Comparison of ENCODE assay signal across 8 cellular contexts in genomic region chr20:34709044-34709835, GRCh38. TPM values are rescaled to one million over a fixed set of nuclear protein-coding genes. Genes with fewer than 3 reads are reported as not detected.
DNase-seq lines count a peak whose midpoint lies in the region; ATAC-seq, FAIRE-seq and TF ChIP-seq lines count a peak whose summit lies in the region.

No MANE protein-coding gene starts in this region.

- TF ChIP-seq POLR2A in thyroid gland (IDR thresholded peaks at IDR 0.05): peak in 1 of 2 donors; percentile 50

- ATAC-seq in GM21529 (IDR thresholded peaks at IDR 0.05; ENCODE audit: unreplicated experiment) (peak; percentile 43), pancreas (peak; percentile 78 to 86 (median 82))

- WGBS in pancreas, 2 donors: 1 to 2% methylated on average over 44 to 64 of the region's 64 CpGs
- 1 to 3% methylated on average over 12 to 39 of the region's 64 CpGs for WGBS in thyroid gland, 2 donors

- H3K4me1 ChIP-seq in pancreas (peaks cover 0 to 11% (median 0%) of the 10 kb centered on the region in 3 donors), thyroid gland (peaks cover 27 to 50% of the 10 kb centered on the region in 2 donors)

- intact Hi-C loops in head of caudate nucleus (cut with DNase I) (loop anchor here (5.0 kb wide), 1 partner anchor 127 kb away; no protein-coding TSS in a partner anchor), pancreas (cut with DNase I) (loop anchor here in 1 of 3 donors (10.0 kb wide), 1 partner anchor 164 kb away; no protein-coding TSS in a partner anchor), thyroid gland (cut with DNase I) (loop anchor here (5.0 kb wide), 1 partner anchor 147 kb away; no protein-coding TSS in a partner anchor)

- no peak for FAIRE-seq in pancreas (lab: Jason Lieb, UNC)

- H3K9me3 ChIP-seq in SK-N-MC (ENCODE audit: low read depth, low read length) (no peaks in the 10 kb centered on the region), pancreas (no peaks in the 10 kb centered on the region), thyroid gland (no peaks in the 10 kb centered on the region)

- peak overlapping the region; percentile 75 for H3K9ac ChIP-seq in SK-N-MC (ENCODE audit: insufficient read length)

- no peak for TF ChIP-seq CTCF in pancreas (IDR thresholded peaks at IDR 0.05)
- no peak for TF ChIP-seq CTCF in thyroid gland (IDR thresholded peaks at IDR 0.05)

- peaks cover 35% of the 10 kb centered on the region for H3K4me1 Mint-ChIP-seq in activated naive CD4-positive, alpha-beta T cell treated with anti-CD3 and anti-CD28 coated beads, Interleukin-2, amount 50 U/mL, for 24 hours

- peaks cover 2% of the 10 kb centered on the region for H3K36me3 Mint-ChIP-seq in activated naive CD4-positive, alpha-beta T cell treated with anti-CD3 and anti-CD28 coated beads, Interleukin-2, amount 50 U/mL, for 24 hours

- H3K27me3 ChIP-seq in pancreas: no peaks in the 10 kb centered on the region
- H3K27me3 ChIP-seq in thyroid gland: no peaks in the 10 kb centered on the region

- H3K36me3 ChIP-seq in SK-N-MC (ENCODE audit: insufficient read depth, low read length): peaks cover 1% of the 10 kb centered on the region; the same call in 1 of the 2 replicates
- H3K36me3 ChIP-seq in pancreas: peaks cover 0 to under 1% (median 0%) of the 10 kb centered on the region in 3 donors
- no peaks in the 10 kb centered on the region for H3K36me3 ChIP-seq in thyroid gland

- H3K4me3 ChIP-seq in Jurkat, Clone E6-1 (ENCODE audit: low read length): peak overlapping the region; percentile 74
- H3K4me3 ChIP-seq in SK-N-MC (peak overlapping the region; percentile 94), pancreas (peak overlapping the region; percentile 27 to 79 (median 60)), thyroid gland (replicated peaks in 1 of 3) (peak overlapping the region; percentile 66 to 80 (median 78))

- H3K27ac ChIP-seq in SK-N-MC (no peak overlapping the region; the same call in 1 of the 2 replicates), pancreas (peak overlapping the region; percentile 68 to 81 (median 75)), thyroid gland (peak overlapping the region; percentile 86 to 98 (median 97))

- peak overlapping the region; percentile 84 for H3K4me3 Mint-ChIP-seq in activated naive CD4-positive, alpha-beta T cell treated with anti-CD3 and anti-CD28 coated beads, Interleukin-2, amount 50 U/mL, for 24 hours

- DNase-seq in DMS53 treated with DMSO at 0.1 percent for 48 hours (lab: John Stamatoyannopoulos, UW; ENCODE audit: unreplicated experiment) (peak; percentile 73), SK-N-MC (ENCODE audit: low read depth, low spot score) (no peak), head of caudate nucleus (peak in 41 of 42 donors; percentile 17 to 93 (median 83)), pancreas (peak; percentile 73 to 90 (median 88)), thyroid gland (peak; percentile 79 to 86)
- peak; percentile 49 for DNase-seq in Jurkat, Clone E6-1 (ENCODE audit: low read depth, low spot score)

- no peak overlapping the region for H3K27ac Mint-ChIP-seq in activated naive CD4-positive, alpha-beta T cell treated with anti-CD3 and anti-CD28 coated beads, Interleukin-2, amount 50 U/mL, for 24 hours

- H3K9me3 Mint-ChIP-seq in activated naive CD4-positive, alpha-beta T cell treated with anti-CD3 and anti-CD28 coated beads, Interleukin-2, amount 50 U/mL, for 24 hours: no peaks in the 10 kb centered on the region

- H3K27me3 Mint-ChIP-seq in activated naive CD4-positive, alpha-beta T cell treated with anti-CD3 and anti-CD28 coated beads, Interleukin-2, amount 50 U/mL, for 24 hours: no peaks in the 10 kb centered on the region

RNA-seq across cellular contexts. Expression of gene TP53INP2, which starts 5.1 kb away (rescaled TPM):
- 6.5 TPM for polyA plus RNA-seq in Jurkat, Clone E6-1 (2012; ENCODE audit: insufficient read depth, insufficient read length)
- 1 to 10 TPM; 3.8 to 7.1 (median 4.6) TPM for total RNA-seq in pancreas
- 1 to 10 TPM; 4.8 to 7.9 TPM for polyA plus RNA-seq in pancreas
- 10 to 100 TPM; 21.9 to 39.7 (median 31.2) TPM for total RNA-seq in thyroid gland

RNA-seq across cellular contexts. Expression of gene PIGU, which starts 32.3 kb away (rescaled TPM):
- 45.2 TPM for polyA plus RNA-seq in Jurkat, Clone E6-1 (2012; ENCODE audit: insufficient read depth, insufficient read length)
- 10 to 100 TPM in 1 of 6 donors, 1 to 10 TPM in 5; 4.1 to 11.3 (median 7.7) TPM for total RNA-seq in pancreas
- 10 to 100 TPM; 12.2 to 20.4 TPM for polyA plus RNA-seq in pancreas
- 10 to 100 TPM; 12.1 to 25.8 (median 18.0) TPM for total RNA-seq in thyroid gland
